16 cellular contexts compared by ENCODE assay signal in genomic region chr1:7956218-7957032, GRCh38. TPM values are rescaled to one million over a fixed set of nuclear protein-coding genes. Genes with fewer than 3 reads are reported as not detected.
A peak's percentile ranks its signal among the peaks of the same experiment; 100 is the strongest.
DNase-seq lines count a peak whose midpoint lies in the region; ATAC-seq and TF ChIP-seq lines count a peak whose summit lies in the region.
"Had no signal": no experiment of that assay in that cellular context is flagged by ENCODE, and none has a peak within 500 bp of the region (broad histone marks: within the 10 kb centered on the region; RNA-seq: fewer than 3 reads in every experiment).

No MANE protein-coding gene starts in this region.

- H3K27ac Mint-ChIP-seq in CD4-positive, alpha-beta T cell: peak overlapping the region; percentile 59
- peak overlapping the region; percentile 96 for H3K27ac Mint-ChIP-seq in activated naive CD8-positive, alpha-beta T cell treated with anti-CD3 and anti-CD28 coated beads for 36 hours

- no peak overlapping the region for H3K9ac ChIP-seq in trophoblast cell (ENCODE audit: low read length)
- H3K9ac ChIP-seq: KMS-11 had no signal

- H3K4me2 ChIP-seq in trophoblast cell (ENCODE audit: low read length): no peak overlapping the region
- H3K4me2 ChIP-seq: KMS-11 had no signal

- H4K91ac ChIP-seq in trophoblast cell (ENCODE audit: low read depth, low read length): no peak overlapping the region

- H3K4me1 ChIP-seq in trophoblast cell (ENCODE audit: control insufficient read depth in 1 of 2, insufficient read depth in 2 of 2, low read length in 2 of 2): no peaks in the 10 kb centered on the region

- no peak overlapping the region for H3K4ac ChIP-seq in trophoblast cell (ENCODE audit: low read depth, low read length)

- H2BK120ac ChIP-seq in trophoblast cell (ENCODE audit: insufficient read depth, low read length, poor library complexity): no peak overlapping the region

- no peak overlapping the region for H3K14ac ChIP-seq in trophoblast cell (ENCODE audit: low read length)

- H3K9me3 Mint-ChIP-seq in CD4-positive, alpha-beta T cell: no peaks in the 10 kb centered on the region
- H3K9me3 Mint-ChIP-seq in activated naive CD8-positive, alpha-beta T cell treated with anti-CD3 and anti-CD28 coated beads for 36 hours: peaks cover 2% of the 10 kb centered on the region

- no peaks in the 10 kb centered on the region for H3K27me3 Mint-ChIP-seq in CD4-positive, alpha-beta T cell
- H3K27me3 Mint-ChIP-seq in activated naive CD8-positive, alpha-beta T cell treated with anti-CD3 and anti-CD28 coated beads for 36 hours: no peaks in the 10 kb centered on the region
- H3K27me3 Mint-ChIP-seq: naive B cell had no signal

- no peak overlapping the region for H3K4me3 ChIP-seq in trophoblast cell (ENCODE audit: low read depth, low read length)
- H3K4me3 ChIP-seq: esophagus muscularis mucosa, tibial artery had no signal

- H2AK5ac ChIP-seq in trophoblast cell (ENCODE audit: low read length): no peak overlapping the region

- DNase-seq in CD4-positive, alpha-beta T cell: no peak
- peak; percentile 9 for DNase-seq in H4 (ENCODE audit: low spot score)
- no peak for DNase-seq in activated naive CD8-positive, alpha-beta T cell treated with anti-CD3 and anti-CD28 coated beads for 36 hours
- DNase-seq in kidney tubule cell (ENCODE audit: low spot score): peak; percentile 75
- no peak for DNase-seq in trophoblast cell
- no peak for DNase-seq in HuH-7 (ENCODE audit: low spot score)
- DNase-seq in DMS79 treated with DMSO at 0.1 percent for 48 hours (lab: John Stamatoyannopoulos, UW): no peak
- DNase-seq in posterior cingulate gyrus: no peak
- DNase-seq: cerebellar nuclear complex, DMS53, naive B cell, NCI-H2107, T-helper 9 cell, tibial artery had no signal

- no peak overlapping the region for H4K8ac ChIP-seq in trophoblast cell (ENCODE audit: low read depth, low read length)

- no peak overlapping the region for H4K12ac ChIP-seq in trophoblast cell (ENCODE audit: low read depth, low read length)

- H3K36me3 Mint-ChIP-seq in CD4-positive, alpha-beta T cell (ENCODE audit: low read depth): peaks cover 6% of the 10 kb centered on the region
- peaks cover 7% of the 10 kb centered on the region for H3K36me3 Mint-ChIP-seq in activated naive CD8-positive, alpha-beta T cell treated with anti-CD3 and anti-CD28 coated beads for 36 hours
- H3K36me3 Mint-ChIP-seq: naive B cell had no signal

- no peaks in the 10 kb centered on the region for H3K36me3 ChIP-seq in trophoblast cell (ENCODE audit: control insufficient read depth in 1 of 2, insufficient read depth in 2 of 2, low read length in 2 of 2)
- H3K36me3 ChIP-seq: esophagus muscularis mucosa, tibial artery had no signal

- no peak overlapping the region for H3K27ac ChIP-seq in CD4-positive, alpha-beta T cell (ENCODE audit: low read depth, low read length)
- no peak overlapping the region for H3K27ac ChIP-seq in trophoblast cell (ENCODE audit: low read depth, low read length)
- H3K27ac ChIP-seq: esophagus muscularis mucosa, KMS-11, tibial artery had no signal

- intact Hi-C loops in CD4-positive, alpha-beta T cell (cut with DNase I, micrococcal nuclease): loop anchor here in 1 of 2 experiments (5.0 to 10.0 kb wide), 3 partner anchors 172 to 1964 kb away; partner anchors contain the start of genes NPHP4 and PER3
- intact Hi-C loops in posterior cingulate gyrus (cut with DNase I): no loop called here

- no peak overlapping the region for H3K23ac ChIP-seq in trophoblast cell (ENCODE audit: low read length)

- no peak overlapping the region for H2BK5ac ChIP-seq in trophoblast cell (ENCODE audit: low read depth, low read length, poor library complexity)

- no peak for TF ChIP-seq CTCF in CD4-positive, alpha-beta T cell (IDR thresholded peaks at IDR 0.05)

- no peak for ATAC-seq in CD4-positive, alpha-beta T cell (ENCODE audit: poor library complexity)

- POLR2A ChIA-PET in CD4-positive, alpha-beta T cell (lab: Charles Lee): interaction anchor here (0.6 kb wide), 1 partner anchor 116 kb away, joined by 5 read pairs; no protein-coding TSS in a partner anchor

- H3K79me2 ChIP-seq in trophoblast cell (ENCODE audit: control insufficient read depth, insufficient read depth, low read length, poor library complexity): no peaks in the 10 kb centered on the region

- no peak overlapping the region for H2AFZ ChIP-seq in trophoblast cell (ENCODE audit: insufficient read depth, low read length, poor library complexity)

- H3K18ac ChIP-seq in trophoblast cell (ENCODE audit: low read length): no peak overlapping the region

- H3K79me1 ChIP-seq in trophoblast cell (ENCODE audit: low read length): peaks cover 2% of the 10 kb centered on the region

- CTCF ChIA-PET in CD4-positive, alpha-beta T cell (lab: Charles Lee): no interaction called here

- no peak overlapping the region for H2BK12ac ChIP-seq in trophoblast cell (ENCODE audit: low read length)

- H3K27me3 ChIP-seq in CD4-positive, alpha-beta T cell (ENCODE audit: control insufficient read depth, insufficient read depth, low read length): no peaks in the 10 kb centered on the region
- no peaks in the 10 kb centered on the region for H3K27me3 ChIP-seq in trophoblast cell (ENCODE audit: insufficient read depth, low read length)
- H3K27me3 ChIP-seq: esophagus muscularis mucosa, tibial artery had no signal

- WGBS in trophoblast cell (ENCODE audit: extremely low coverage, insufficient coverage, insufficient read length): no CpG with 5 or more reads among the region's 10 CpGs

- H3K9me3 ChIP-seq in CD4-positive, alpha-beta T cell (ENCODE audit: control insufficient read depth, low read length): no peaks in the 10 kb centered on the region
- H3K9me3 ChIP-seq in trophoblast cell (ENCODE audit: insufficient read depth, low read depth, low read length): peaks cover 3% of the 10 kb centered on the region
- H3K9me3 ChIP-seq: esophagus muscularis mucosa, tibial artery had no signal

- peak overlapping the region; percentile 82 for H3K4me3 Mint-ChIP-seq in CD4-positive, alpha-beta T cell
- peak overlapping the region; percentile 72 for H3K4me3 Mint-ChIP-seq in activated naive CD8-positive, alpha-beta T cell treated with anti-CD3 and anti-CD28 coated beads for 36 hours

- peaks cover 54% of the 10 kb centered on the region for H3K4me1 Mint-ChIP-seq in CD4-positive, alpha-beta T cell (ENCODE audit: low read depth)
- H3K4me1 Mint-ChIP-seq in activated naive CD8-positive, alpha-beta T cell treated with anti-CD3 and anti-CD28 coated beads for 36 hours: peaks cover 40% of the 10 kb centered on the region

RNA-seq across cellular contexts. Expression of gene PARK7, which starts 5.1 kb away (rescaled TPM):
- 10 to 100 TPM; 57.7 to 62.4 TPM for total RNA-seq in CD4-positive, alpha-beta T cell
- total RNA-seq in H4 (2014; rRNA removed; shearing (Covaris generic)): 192 and 237 TPM in 2 replicates
- 100 to 1,000 TPM; 565 to 569 TPM for total RNA-seq in activated naive CD8-positive, alpha-beta T cell treated with anti-CD3 and anti-CD28 coated beads for 36 hours
- 191 and 200 TPM in 2 replicates for polyA plus RNA-seq in trophoblast cell (2013)

RNA-seq across cellular contexts. Expression of gene TNFRSF9, which starts 15.8 kb away (rescaled TPM):
- total RNA-seq in CD4-positive, alpha-beta T cell: under 1 TPM; 0.52 to 0.84 TPM
- total RNA-seq in H4 (2014; rRNA removed; shearing (Covaris generic)): 1.2 and 2.0 TPM in 2 replicates
- total RNA-seq in activated naive CD8-positive, alpha-beta T cell treated with anti-CD3 and anti-CD28 coated beads for 36 hours: 100 to 1,000 TPM; 146 to 149 TPM
- polyA plus RNA-seq in trophoblast cell (2013): 0.04 and 0.10 TPM in 2 replicates

Comparison
In these comparisons a context has a peak if more than half of its experiments do, and no peak if none do; other contexts are left out.
1. DNase-seq: peak in H4 (single experiment) and kidney tubule cell (single experiment); none in CD4-positive, alpha-beta T cell (0 of 10), activated naive CD8-positive, alpha-beta T cell treated with anti-CD3 and anti-CD28 coated beads for 36 hours (single experiment), trophoblast cell (0 of 2), HuH-7 (single experiment), DMS79 treated with DMSO at 0.1 percent for 48 hours (single experiment) and posterior cingulate gyrus (0 of 10).
2. RNA of gene TNFRSF9, which starts 15.8 kb away (total RNA-seq): 146 to 149 TPM in activated naive CD8-positive, alpha-beta T cell treated with anti-CD3 and anti-CD28 coated beads for 36 hours; 1.2 to 2.0 TPM in H4 and 0.52 to 0.84 TPM in CD4-positive, alpha-beta T cell; every median in the first group is over 10 times any median in the second.